11 cellular contexts compared by ENCODE assay signal in genomic region chr18:23523429-23524212, GRCh38. TPM values are rescaled to one million over a fixed set of nuclear protein-coding genes. Genes with fewer than 3 reads are reported as not detected.
DNase-seq lines count a peak whose midpoint lies in the region; ATAC-seq and TF ChIP-seq lines count a peak whose summit lies in the region.
"Had no signal": no experiment of that assay in that cellular context is flagged by ENCODE, and none has a peak within 500 bp of the region (broad histone marks: within the 10 kb centered on the region; RNA-seq: fewer than 3 reads in every experiment).

No MANE protein-coding gene starts in this region.

- in situ Hi-C loops in KBM-7 (cut with MboI; ENCODE audit: low pct_unique_long_range_greater_than_20kb, low sequenced_read_pairs), result no loop called here

- H3K9me3 ChIP-seq in breast epithelium (no peaks in the 10 kb centered on the region), A673 (ENCODE audit: low read depth, low read length, poor library complexity, severe bottlenecking) (no peaks in the 10 kb centered on the region)
- H3K9me3 ChIP-seq: prostate gland had no signal

- H3K27ac ChIP-seq in breast epithelium (peak overlapping the region; percentile 74 to 80), substantia nigra (ENCODE audit: low read depth, low read length, poor library complexity, severe bottlenecking) (no peak overlapping the region), A673 (ENCODE audit: low read depth, low read length, poor library complexity, severe bottlenecking) (no peak overlapping the region)
- H3K27ac ChIP-seq: prostate gland, SK-N-MC had no signal

- peak overlapping the region; percentile 64 to 72 for H3K27ac Mint-ChIP-seq in natural killer cell

- H3K9me3 Mint-ChIP-seq in natural killer cell, result no peaks in the 10 kb centered on the region

- TF ChIP-seq CTCF in breast epithelium (IDR thresholded peaks at IDR 0.05) (no peak), natural killer cell (IDR thresholded peaks at IDR 0.05) (no peak), A673 (conservative IDR thresholded peaks at IDR 0.05; ENCODE audit: low read depth, low read length) (no peak)

- H3K4me1 ChIP-seq in breast epithelium (no peaks in the 10 kb centered on the region), A673 (ENCODE audit: insufficient read depth, low read length, poor library complexity, severe bottlenecking) (no peaks in the 10 kb centered on the region)
- H3K4me1 ChIP-seq: prostate gland had no signal

- H3K4me3 ChIP-seq in breast epithelium (no peak overlapping the region), A673 (ENCODE audit: low read depth, low read length, poor library complexity, severe bottlenecking) (no peak overlapping the region)
- H3K4me3 ChIP-seq: prostate gland, SK-N-MC had no signal

- BruUV-seq in A673 (replicated peaks; lab: Mats Ljungman, UMichigan), result no TSS peak

- intact Hi-C loops in breast epithelium (cut with DNase I; ENCODE audit: low total_unique reads), result no loop called here
- intact Hi-C loops in natural killer cell (cut with micrococcal nuclease), result no loop called here
- intact Hi-C loops in A673 (cut with micrococcal nuclease; ENCODE audit: unreplicated experiment), result no loop called here

- no peak for TF ChIP-seq POLR2A in breast epithelium (IDR thresholded peaks at IDR 0.05)

- no peak overlapping the region for H3K4me3 Mint-ChIP-seq in natural killer cell

- DNase-seq in GM03348 (ENCODE audit: low spot score) (peak; percentile 60), KBM-7 (peak; percentile 14), breast epithelium (ENCODE audit: low spot score in 2 of 2) (no peak), natural killer cell (no peak), substantia nigra (lab: John Stamatoyannopoulos, UW) (no peak), A673 (ENCODE audit: low spot score) (no peak)
- DNase-seq: NCI-H2081 treated with DMSO at 0.1 percent for 48 hours had no signal

- peaks cover 33% of the 10 kb centered on the region for H3K36me3 Mint-ChIP-seq in natural killer cell

- no peaks in the 10 kb centered on the region for H3K27me3 Mint-ChIP-seq in natural killer cell (ENCODE audit: low read depth in 2 of 2)

- ATAC-seq in natural killer cell (no peak), GM19397 (IDR thresholded peaks at IDR 0.05; ENCODE audit: unreplicated experiment) (no peak), HG02884 (IDR thresholded peaks at IDR 0.05; ENCODE audit: unreplicated experiment) (no peak)

- peaks cover 4 to 9% of the 10 kb centered on the region in 2 donors for H3K4me1 Mint-ChIP-seq in natural killer cell

- CTCF ChIA-PET in A673 (lab: Charles Lee), result no interaction called here

- POLR2A ChIA-PET in A673 (lab: Charles Lee; ENCODE audit: low non-redundant PET), result no interaction called here

- no peaks in the 10 kb centered on the region for H3K36me3 ChIP-seq in breast epithelium
- H3K36me3 ChIP-seq in A673 (ENCODE audit: insufficient read depth, low read length, poor library complexity, severe bottlenecking), result peaks cover 57% of the 10 kb centered on the region

- H3K27me3 ChIP-seq in breast epithelium (no peaks in the 10 kb centered on the region), A673 (replicated peaks; ENCODE audit: insufficient read depth, low read depth, low read length, poor library complexity) (no peaks in the 10 kb centered on the region)

RNA-seq across cellular contexts. Expression of gene RMC1, which starts 20.3 kb away (rescaled TPM):
- 10 to 100 TPM; 22.2 to 33.0 (median 23.9) TPM for total RNA-seq in breast epithelium
- total RNA-seq in natural killer cell, result 10 to 100 TPM; 71.1 to 84.4 (median 77.2) TPM
- 38.1 and 39.8 TPM in 2 replicates for total RNA-seq in A673 (2021)

Comparison
In these comparisons a context has a peak if more than half of its experiments do, and no peak if none do; other contexts are left out.
1. DNase-seq: peak in GM03348 (single experiment) and KBM-7 (single experiment); none in breast epithelium (0 of 2), natural killer cell (single experiment), substantia nigra (0 of 49) and A673 (single experiment).
2. H3K27ac ChIP-seq: peak in breast epithelium (2 of 2); none in substantia nigra (single experiment) and A673 (single experiment).